9 cellular contexts compared by ENCODE assay signal in the genomic region with DNA sequence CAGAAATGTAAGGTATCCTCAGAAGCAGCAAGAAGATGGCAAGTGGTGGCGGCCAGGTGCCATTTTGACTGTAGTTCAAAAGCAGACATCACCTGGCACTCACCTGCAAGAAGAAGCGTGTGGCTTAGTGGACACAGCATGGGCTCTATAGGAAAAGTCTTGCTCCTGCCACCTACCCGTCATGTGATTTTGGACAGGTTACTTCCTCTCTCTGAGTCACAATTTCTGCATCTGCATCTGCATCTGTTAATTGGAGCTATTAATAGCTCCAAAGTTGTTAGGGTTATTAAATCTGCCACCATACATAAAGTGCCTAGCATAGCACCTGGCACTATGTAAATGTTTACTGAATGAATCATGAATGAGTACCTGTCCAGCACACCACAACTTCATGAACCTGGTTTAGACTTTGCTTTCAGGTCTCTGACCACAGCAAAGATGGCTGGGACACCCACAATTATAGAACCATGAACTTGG. TPM values are rescaled to one million over a fixed set of nuclear protein-coding genes. Genes with fewer than 3 reads are reported as not detected.
DNase-seq lines count a peak whose midpoint lies in the region; ATAC-seq, FAIRE-seq and TF ChIP-seq lines count a peak whose summit lies in the region.
"Had no signal": no experiment of that assay in that cellular context is flagged by ENCODE, and none has a peak within 500 bp of the region (broad histone marks: within the 10 kb centered on the region; RNA-seq: fewer than 3 reads in every experiment).

No MANE protein-coding gene starts in this region.

- peaks cover 6% of the 10 kb centered on the region; the same call in 1 of the 2 replicates for H4K20me1 ChIP-seq in DOHH2 (ENCODE audit: control insufficient read depth, insufficient read depth, low read depth, low read length)

- peak overlapping the region; percentile 87 for H3K27ac ChIP-seq in DOHH2 (ENCODE audit: low read depth, low read length)
- peak overlapping the region in 2 of 4 donors; percentile 9 for H3K27ac ChIP-seq in transverse colon
- no peak overlapping the region for H3K27ac ChIP-seq in tibial artery

- H3K9me2 ChIP-seq in DOHH2 (replicated peaks; ENCODE audit: control insufficient read depth, low read length) = no peaks in the 10 kb centered on the region

- intact Hi-C loops in transverse colon (cut with DNase I; ENCODE audit: low total_unique reads) (no loop called here), tibial artery (cut with DNase I; ENCODE audit: low total_unique reads) (no loop called here)

- TF ChIP-seq EP300 in transverse colon (IDR thresholded peaks at IDR 0.05; ENCODE audit: low read depth) = no peak

- ATAC-seq in GM21528 (IDR thresholded peaks at IDR 0.05; ENCODE audit: low FRiP score, unreplicated experiment) = peak; percentile 49

- no peak for TF ChIP-seq POLR2A in transverse colon (IDR thresholded peaks at IDR 0.05)

- TF ChIP-seq CTCF in DOHH2 (IDR thresholded peaks at IDR 0.05; ENCODE audit: low read depth, low read length, poor library complexity, severe bottlenecking) (no peak), bronchial epithelial cell (IDR thresholded peaks at IDR 0.05; ENCODE audit: insufficient read depth, low read length, severe bottlenecking) (no peak), transverse colon (IDR thresholded peaks at IDR 0.05) (no peak), tibial artery (IDR thresholded peaks at IDR 0.05) (no peak)

- DNase-seq in NAMALWA (ENCODE audit: low spot score) (peak; percentile 72), bronchial epithelial cell (ENCODE audit: low read depth) (peak; percentile 87), NCI-H2171 (lab: John Stamatoyannopoulos, UW) (no peak), transverse colon (no peak), tibial artery (no peak), NCI-H2227 (lab: John Stamatoyannopoulos, UW; ENCODE audit: unreplicated experiment) (no peak)

- 82 to 85% methylated on average over 3 of the region's 3 CpGs for WGBS in transverse colon (ENCODE audit: low coverage in 1 of 2), 2 donors

- H3K79me2 ChIP-seq in DOHH2 (ENCODE audit: control insufficient read depth, low read length) = peaks cover 100% of the 10 kb centered on the region

- FAIRE-seq in bronchial epithelial cell (lab: Jason Lieb, UNC) = no peak
- FAIRE-seq: astrocyte had no signal

- H3K9me3 ChIP-seq in DOHH2 (ENCODE audit: control insufficient read depth, insufficient read depth, low read length) (peaks cover 5% of the 10 kb centered on the region; the same call in 1 of the 2 replicates), transverse colon (no peaks in the 10 kb centered on the region), tibial artery (no peaks in the 10 kb centered on the region)

- H3K27me3 ChIP-seq in DOHH2 (ENCODE audit: control insufficient read depth, low read length) (no peaks in the 10 kb centered on the region), bronchial epithelial cell (ENCODE audit: control insufficient read depth, insufficient read depth, low read length) (no peaks in the 10 kb centered on the region), transverse colon (no peaks in the 10 kb centered on the region), tibial artery (no peaks in the 10 kb centered on the region)

- H3K4me3 ChIP-seq in DOHH2 (ENCODE audit: low read length) (peak overlapping the region; percentile 44), bronchial epithelial cell (ENCODE audit: low read depth, low read length) (no peak overlapping the region), transverse colon (no peak overlapping the region), tibial artery (no peak overlapping the region)

- H3K36me3 ChIP-seq in DOHH2 (ENCODE audit: control insufficient read depth, low read length) (peaks cover 85% of the 10 kb centered on the region), bronchial epithelial cell (ENCODE audit: control insufficient read depth, insufficient read depth, low read length) (no peaks in the 10 kb centered on the region), transverse colon (no peaks in the 10 kb centered on the region), tibial artery (no peaks in the 10 kb centered on the region)

- peaks cover 48% of the 10 kb centered on the region for H3F3A ChIP-seq in DOHH2 (ENCODE audit: control insufficient read depth, insufficient read depth)

- peak overlapping the region; percentile 93 for H3K4me2 ChIP-seq in DOHH2 (ENCODE audit: low read length)

- H3K4me1 ChIP-seq in DOHH2 (ENCODE audit: control insufficient read depth, low read length) = peaks cover 100% of the 10 kb centered on the region
- H3K4me1 ChIP-seq in transverse colon = peaks cover 11 to 36% (median 18%) of the 10 kb centered on the region in 4 donors
- H3K4me1 ChIP-seq in tibial artery = peaks cover 0 to 40% (median 20%) of the 10 kb centered on the region in 4 donors

- in situ Hi-C loops in transverse colon (cut with MboI; ENCODE audit: low pct_ligation_motif_present in 1 of 4, low pct_unique_long_range_greater_than_20kb in 1 of 4, low sequenced_read_pairs in 3 of 4) = no loop called here

RNA-seq across cellular contexts. Expression of a gene that starts 16.8 kb away (rescaled TPM):
- total RNA-seq in bronchial epithelial cell = 3.2 and 3.7 TPM in 2 replicates
- total RNA-seq in transverse colon = 10 to 100 TPM in 3 of 4 donors, 1 to 10 TPM in 1; 2.2 to 29.9 (median 14.5) TPM

Comparison
In these comparisons a context has a peak if more than half of its experiments do, and no peak if none do; other contexts are left out.
1. DNase-seq: peak in NAMALWA (single experiment) and bronchial epithelial cell (single experiment); none in NCI-H2171 (single experiment), transverse colon (single experiment), tibial artery (0 of 2) and NCI-H2227 (single experiment).